In genomic region chr22:21457023-21457787, GRCh38 we compare ENCODE assay signal across 1 cellular context.
TF ChIP-seq lines count a peak whose summit lies in the region.

No MANE protein-coding gene starts in this region.

TF ChIP-seq in HepG2, 621 proteins besides CTCF, POLR2A, EP300 and RAD21 (continued from another document and continues in another):
- TF ChIP-seq MEF2D (CRISPR knock-in tag; IDR thresholded peaks at IDR 0.05), result peak; percentile 27; the same call in 1 of the 2 replicates
- TF ChIP-seq ZNF33B (CRISPR knock-in tag; IDR thresholded peaks at IDR 0.05), result no peak
- TF ChIP-seq ATAD3A (CRISPR knock-in tag; IDR thresholded peaks at IDR 0.05), result no peak
- no peak for TF ChIP-seq ZNF83 (CRISPR knock-in tag; IDR thresholded peaks at IDR 0.05; ENCODE audit: borderline replicate concordance)
- TF ChIP-seq ZNF496 (CRISPR knock-in tag; IDR thresholded peaks at IDR 0.05; ENCODE audit: insufficient replicate concordance), result no peak
- TF ChIP-seq, protein P1, sequence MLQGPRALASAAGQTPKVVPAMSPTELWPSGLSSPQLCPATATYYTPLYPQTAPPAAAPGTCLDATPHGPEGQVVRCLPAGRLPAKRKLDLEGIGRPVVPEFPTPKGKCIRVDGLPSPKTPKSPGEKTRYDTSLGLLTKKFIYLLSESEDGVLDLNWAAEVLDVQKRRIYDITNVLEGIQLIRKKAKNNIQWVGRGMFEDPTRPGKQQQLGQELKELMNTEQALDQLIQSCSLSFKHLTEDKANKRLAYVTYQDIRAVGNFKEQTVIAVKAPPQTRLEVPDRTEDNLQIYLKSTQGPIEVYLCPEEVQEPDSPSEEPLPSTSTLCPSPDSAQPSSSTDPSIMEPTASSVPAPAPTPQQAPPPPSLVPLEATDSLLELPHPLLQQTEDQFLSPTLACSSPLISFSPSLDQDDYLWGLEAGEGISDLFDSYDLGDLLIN (CRISPR knock-in tag; IDR thresholded peaks at IDR 0.05; ENCODE audit: borderline replicate concordance), result 0 out of 2 replicates have a peak, but pooled peaks have one; percentile 25
- no peak for TF ChIP-seq ZC3H13 (CRISPR knock-in tag; IDR thresholded peaks at IDR 0.05)
- TF ChIP-seq, protein P2, sequence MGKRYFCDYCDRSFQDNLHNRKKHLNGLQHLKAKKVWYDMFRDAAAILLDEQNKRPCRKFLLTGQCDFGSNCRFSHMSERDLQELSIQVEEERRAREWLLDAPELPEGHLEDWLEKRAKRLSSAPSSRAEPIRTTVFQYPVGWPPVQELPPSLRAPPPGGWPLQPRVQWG (CRISPR knock-in tag; IDR thresholded peaks at IDR 0.05; ENCODE audit: borderline replicate concordance, low read depth), result no peak
- no peak for TF ChIP-seq ZBTB21 (CRISPR knock-in tag; IDR thresholded peaks at IDR 0.05)
- no peak for TF ChIP-seq SATB2 (CRISPR knock-in tag; IDR thresholded peaks at IDR 0.05)
- TF ChIP-seq ZNF275 (CRISPR knock-in tag; IDR thresholded peaks at IDR 0.05; ENCODE audit: borderline replicate concordance), result no peak
- peak; percentile 61; the same call in 1 of the 2 replicates for TF ChIP-seq ZBTB7B (CRISPR knock-in tag; IDR thresholded peaks at IDR 0.05)
- peak; percentile 57 for TF ChIP-seq GABPB1 (CRISPR knock-in tag; IDR thresholded peaks at IDR 0.05)
- TF ChIP-seq, protein P3, sequence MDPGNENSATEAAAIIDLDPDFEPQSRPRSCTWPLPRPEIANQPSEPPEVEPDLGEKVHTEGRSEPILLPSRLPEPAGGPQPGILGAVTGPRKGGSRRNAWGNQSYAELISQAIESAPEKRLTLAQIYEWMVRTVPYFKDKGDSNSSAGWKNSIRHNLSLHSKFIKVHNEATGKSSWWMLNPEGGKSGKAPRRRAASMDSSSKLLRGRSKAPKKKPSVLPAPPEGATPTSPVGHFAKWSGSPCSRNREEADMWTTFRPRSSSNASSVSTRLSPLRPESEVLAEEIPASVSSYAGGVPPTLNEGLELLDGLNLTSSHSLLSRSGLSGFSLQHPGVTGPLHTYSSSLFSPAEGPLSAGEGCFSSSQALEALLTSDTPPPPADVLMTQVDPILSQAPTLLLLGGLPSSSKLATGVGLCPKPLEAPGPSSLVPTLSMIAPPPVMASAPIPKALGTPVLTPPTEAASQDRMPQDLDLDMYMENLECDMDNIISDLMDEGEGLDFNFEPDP (CRISPR knock-in tag; conservative IDR thresholded peaks at IDR 0.05), result no peak
- TF ChIP-seq ELF3 (CRISPR knock-in tag; IDR thresholded peaks at IDR 0.05), result peak; percentile 85
- TF ChIP-seq ZNF816 (CRISPR knock-in tag; IDR thresholded peaks at IDR 0.05; ENCODE audit: borderline replicate concordance), result no peak
- no peak for TF ChIP-seq ZNF333 (CRISPR knock-in tag; IDR thresholded peaks at IDR 0.05; ENCODE audit: borderline replicate concordance)
- TF ChIP-seq HHEX (CRISPR knock-in tag; IDR thresholded peaks at IDR 0.05), result peak; percentile 38; the same call in 1 of the 2 replicates
- TF ChIP-seq ZBTB25 (CRISPR knock-in tag; IDR thresholded peaks at IDR 0.05), result 0 out of 2 replicates have a peak, but pooled peaks have one; percentile 32
- no peak for TF ChIP-seq SMAD3 (CRISPR knock-in tag; IDR thresholded peaks at IDR 0.05)
- TF ChIP-seq BCL6 (CRISPR knock-in tag; IDR thresholded peaks at IDR 0.05), result no peak; the same call in 1 of the 2 replicates
- TF ChIP-seq ZNF703 (CRISPR knock-in tag; IDR thresholded peaks at IDR 0.05; ENCODE audit: borderline replicate concordance), result no peak
- no peak for TF ChIP-seq ZBTB7A (CRISPR knock-in tag; IDR thresholded peaks at IDR 0.05)
- no peak for TF ChIP-seq ZBTB42 (CRISPR knock-in tag; IDR thresholded peaks at IDR 0.05)
- no peak for TF ChIP-seq SRF (IDR thresholded peaks at IDR 0.05; ENCODE audit: low read depth, low read length)
- no peak for TF ChIP-seq ZNF569 (CRISPR knock-in tag; IDR thresholded peaks at IDR 0.05; ENCODE audit: borderline replicate concordance)
- TF ChIP-seq TEAD2 (CRISPR knock-in tag; IDR thresholded peaks at IDR 0.05), result no peak
- no peak for TF ChIP-seq SAFB2 (CRISPR knock-in tag; IDR thresholded peaks at IDR 0.05; ENCODE audit: borderline replicate concordance, low read depth)
- TF ChIP-seq SNAPC5 (CRISPR knock-in tag; IDR thresholded peaks at IDR 0.05; ENCODE audit: borderline replicate concordance), result no peak
- TF ChIP-seq ZNF660 (CRISPR knock-in tag; IDR thresholded peaks at IDR 0.05; ENCODE audit: borderline replicate concordance, low read depth), result no peak
- TF ChIP-seq ZFY (CRISPR knock-in tag; IDR thresholded peaks at IDR 0.05), result peak; percentile 52
- no peak for TF ChIP-seq HDAC6 (IDR thresholded peaks at IDR 0.05; ENCODE audit: low read depth, low read length)
- no peak for TF ChIP-seq ZNF749 (CRISPR knock-in tag; IDR thresholded peaks at IDR 0.05; ENCODE audit: borderline replicate concordance)
- TF ChIP-seq ZNF552 (CRISPR knock-in tag; IDR thresholded peaks at IDR 0.05; ENCODE audit: borderline replicate concordance), result no peak
- TF ChIP-seq EEA1 (CRISPR knock-in tag; IDR thresholded peaks at IDR 0.05; ENCODE audit: borderline replicate concordance), result no peak
- TF ChIP-seq FOSL1 (CRISPR knock-in tag; IDR thresholded peaks at IDR 0.05; ENCODE audit: borderline replicate concordance), result peak; percentile 88
- no peak for TF ChIP-seq MTA3 (CRISPR knock-in tag; IDR thresholded peaks at IDR 0.05)
- TF ChIP-seq EHMT2 (IDR thresholded peaks at IDR 0.05; ENCODE audit: borderline replicate concordance, low read depth, low read length), result no peak
- no peak for TF ChIP-seq ZNF343 (CRISPR knock-in tag; IDR thresholded peaks at IDR 0.05)
- TF ChIP-seq ZNF615 (CRISPR knock-in tag; IDR thresholded peaks at IDR 0.05; ENCODE audit: borderline replicate concordance), result no peak
- TF ChIP-seq, protein P4, sequence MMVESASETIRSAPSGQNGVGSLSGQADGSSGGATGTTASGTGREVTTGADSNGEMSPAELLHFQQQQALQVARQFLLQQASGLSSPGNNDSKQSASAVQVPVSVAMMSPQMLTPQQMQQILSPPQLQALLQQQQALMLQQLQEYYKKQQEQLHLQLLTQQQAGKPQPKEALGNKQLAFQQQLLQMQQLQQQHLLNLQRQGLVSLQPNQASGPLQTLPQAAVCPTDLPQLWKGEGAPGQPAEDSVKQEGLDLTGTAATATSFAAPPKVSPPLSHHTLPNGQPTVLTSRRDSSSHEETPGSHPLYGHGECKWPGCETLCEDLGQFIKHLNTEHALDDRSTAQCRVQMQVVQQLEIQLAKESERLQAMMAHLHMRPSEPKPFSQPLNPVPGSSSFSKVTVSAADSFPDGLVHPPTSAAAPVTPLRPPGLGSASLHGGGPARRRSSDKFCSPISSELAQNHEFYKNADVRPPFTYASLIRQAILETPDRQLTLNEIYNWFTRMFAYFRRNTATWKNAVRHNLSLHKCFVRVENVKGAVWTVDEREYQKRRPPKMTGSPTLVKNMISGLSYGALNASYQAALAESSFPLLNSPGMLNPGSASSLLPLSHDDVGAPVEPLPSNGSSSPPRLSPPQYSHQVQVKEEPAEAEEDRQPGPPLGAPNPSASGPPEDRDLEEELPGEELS (CRISPR knock-in tag; IDR thresholded peaks at IDR 0.05), result peak; percentile 90
- no peak for TF ChIP-seq ZNF724P (CRISPR knock-in tag; IDR thresholded peaks at IDR 0.05; ENCODE audit: borderline replicate concordance)
- TF ChIP-seq CEBPB (IDR thresholded peaks at IDR 0.05; ENCODE audit: borderline replicate concordance, low read depth, low read length), result peak; percentile 89
- TF ChIP-seq RBAK (CRISPR knock-in tag; IDR thresholded peaks at IDR 0.05), result no peak
- no peak for TF ChIP-seq MIXL1 (CRISPR knock-in tag; IDR thresholded peaks at IDR 0.05)
- TF ChIP-seq PAF1 (CRISPR knock-in tag; IDR thresholded peaks at IDR 0.05), result no peak
- peak; percentile 63; the same call in 1 of the 2 replicates for TF ChIP-seq TGIF2 (CRISPR knock-in tag; IDR thresholded peaks at IDR 0.05)
- TF ChIP-seq ZNF564 (CRISPR knock-in tag; IDR thresholded peaks at IDR 0.05), result no peak
- peak; percentile 62 for TF ChIP-seq ASH2L (IDR thresholded peaks at IDR 0.05; ENCODE audit: insufficient read length, low read depth, low read length)
- TF ChIP-seq, protein P5, sequence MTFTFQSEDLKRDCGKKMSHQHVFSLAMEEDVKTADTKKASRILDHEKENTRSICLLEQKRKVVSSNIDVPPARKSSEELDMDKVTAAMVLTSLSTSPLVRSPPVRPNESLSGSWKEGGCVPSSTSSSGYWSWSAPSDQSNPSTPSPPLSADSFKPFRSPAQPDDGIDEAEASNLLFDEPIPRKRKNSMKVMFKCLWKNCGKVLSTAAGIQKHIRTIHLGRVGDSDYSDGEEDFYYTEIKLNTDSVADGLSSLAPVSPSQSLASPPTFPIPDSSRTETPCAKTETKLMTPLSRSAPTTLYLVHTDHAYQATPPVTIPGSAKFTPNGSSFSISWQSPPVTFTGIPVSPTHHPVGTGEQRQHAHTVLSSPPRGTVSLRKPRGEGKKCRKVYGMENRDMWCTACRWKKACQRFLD (CRISPR knock-in tag; IDR thresholded peaks at IDR 0.05; ENCODE audit: borderline replicate concordance), result no peak
- TF ChIP-seq ZNF768 (CRISPR knock-in tag; IDR thresholded peaks at IDR 0.05), result peak; percentile 63; the same call in 1 of the 2 replicates
- TF ChIP-seq, protein P6, sequence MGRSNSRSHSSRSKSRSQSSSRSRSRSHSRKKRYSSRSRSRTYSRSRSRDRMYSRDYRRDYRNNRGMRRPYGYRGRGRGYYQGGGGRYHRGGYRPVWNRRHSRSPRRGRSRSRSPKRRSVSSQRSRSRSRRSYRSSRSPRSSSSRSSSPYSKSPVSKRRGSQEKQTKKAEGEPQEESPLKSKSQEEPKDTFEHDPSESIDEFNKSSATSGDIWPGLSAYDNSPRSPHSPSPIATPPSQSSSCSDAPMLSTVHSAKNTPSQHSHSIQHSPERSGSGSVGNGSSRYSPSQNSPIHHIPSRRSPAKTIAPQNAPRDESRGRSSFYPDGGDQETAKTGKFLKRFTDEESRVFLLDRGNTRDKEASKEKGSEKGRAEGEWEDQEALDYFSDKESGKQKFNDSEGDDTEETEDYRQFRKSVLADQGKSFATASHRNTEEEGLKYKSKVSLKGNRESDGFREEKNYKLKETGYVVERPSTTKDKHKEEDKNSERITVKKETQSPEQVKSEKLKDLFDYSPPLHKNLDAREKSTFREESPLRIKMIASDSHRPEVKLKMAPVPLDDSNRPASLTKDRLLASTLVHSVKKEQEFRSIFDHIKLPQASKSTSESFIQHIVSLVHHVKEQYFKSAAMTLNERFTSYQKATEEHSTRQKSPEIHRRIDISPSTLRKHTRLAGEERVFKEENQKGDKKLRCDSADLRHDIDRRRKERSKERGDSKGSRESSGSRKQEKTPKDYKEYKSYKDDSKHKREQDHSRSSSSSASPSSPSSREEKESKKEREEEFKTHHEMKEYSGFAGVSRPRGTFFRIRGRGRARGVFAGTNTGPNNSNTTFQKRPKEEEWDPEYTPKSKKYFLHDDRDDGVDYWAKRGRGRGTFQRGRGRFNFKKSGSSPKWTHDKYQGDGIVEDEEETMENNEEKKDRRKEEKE (IDR thresholded peaks at IDR 0.05), result no peak
- no peak for TF ChIP-seq ZC3H4 (CRISPR knock-in tag; IDR thresholded peaks at IDR 0.05; ENCODE audit: borderline replicate concordance)
- TF ChIP-seq CBX1 (IDR thresholded peaks at IDR 0.05; ENCODE audit: low read depth), result no peak
- TF ChIP-seq STAG1 (CRISPR knock-in tag; IDR thresholded peaks at IDR 0.05), result no peak; the same call in none of the 2 replicates
- peak; percentile 86 for TF ChIP-seq SAP130 (CRISPR knock-in tag; IDR thresholded peaks at IDR 0.05; ENCODE audit: low read depth)
- TF ChIP-seq MTF1 (CRISPR knock-in tag; IDR thresholded peaks at IDR 0.05), result no peak
- TF ChIP-seq ZNF138 (CRISPR knock-in tag; IDR thresholded peaks at IDR 0.05; ENCODE audit: low read depth), result no peak
- peak; percentile 81 for TF ChIP-seq RBM22 (optimal IDR thresholded peaks at IDR 0.05; ENCODE audit: low read length)
- no peak for TF ChIP-seq ZNF101 (CRISPR knock-in tag; IDR thresholded peaks at IDR 0.05; ENCODE audit: borderline replicate concordance, low read depth)
- TF ChIP-seq ADNP (CRISPR knock-in tag; IDR thresholded peaks at IDR 0.05), result no peak
- TF ChIP-seq, protein P7, sequence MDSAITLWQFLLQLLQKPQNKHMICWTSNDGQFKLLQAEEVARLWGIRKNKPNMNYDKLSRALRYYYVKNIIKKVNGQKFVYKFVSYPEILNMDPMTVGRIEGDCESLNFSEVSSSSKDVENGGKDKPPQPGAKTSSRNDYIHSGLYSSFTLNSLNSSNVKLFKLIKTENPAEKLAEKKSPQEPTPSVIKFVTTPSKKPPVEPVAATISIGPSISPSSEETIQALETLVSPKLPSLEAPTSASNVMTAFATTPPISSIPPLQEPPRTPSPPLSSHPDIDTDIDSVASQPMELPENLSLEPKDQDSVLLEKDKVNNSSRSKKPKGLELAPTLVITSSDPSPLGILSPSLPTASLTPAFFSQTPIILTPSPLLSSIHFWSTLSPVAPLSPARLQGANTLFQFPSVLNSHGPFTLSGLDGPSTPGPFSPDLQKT (CRISPR knock-in tag; IDR thresholded peaks at IDR 0.05; ENCODE audit: borderline replicate concordance), result no peak
- TF ChIP-seq PAX8 (CRISPR knock-in tag; IDR thresholded peaks at IDR 0.05; ENCODE audit: borderline replicate concordance), result no peak
- no peak for TF ChIP-seq IRF9 (CRISPR knock-in tag; IDR thresholded peaks at IDR 0.05; ENCODE audit: borderline replicate concordance)
- peak; percentile 53 for TF ChIP-seq YY1 (IDR thresholded peaks at IDR 0.05; ENCODE audit: insufficient read depth, insufficient replicate concordance, low read depth, low read length)
